In the genomic region with DNA sequence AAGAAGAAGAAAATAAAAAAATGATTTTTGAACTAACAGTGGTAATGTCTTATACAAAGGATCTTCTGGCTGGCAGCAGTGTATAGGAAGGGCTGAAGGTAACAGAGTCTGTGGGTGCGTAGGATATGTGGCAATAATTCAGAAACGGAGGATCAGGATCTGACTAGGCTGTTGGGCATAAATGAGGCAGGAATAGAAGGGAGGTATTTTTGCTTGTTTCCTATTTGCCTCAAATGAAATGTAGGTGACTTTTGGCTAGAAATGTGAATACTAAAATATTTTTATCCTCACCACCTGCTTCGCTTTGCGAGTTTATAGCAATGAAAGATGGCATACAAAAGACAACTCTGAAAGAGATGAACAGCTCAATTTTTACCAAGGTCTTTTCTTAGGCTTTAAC, we compare ENCODE assay signal across 27 cellular contexts.
"Had no signal": no experiment of that assay in that cellular context is flagged by ENCODE, and none has a peak within 500 bp of the region (broad histone marks: within the 10 kb centered on the region; RNA-seq: fewer than 3 reads in every experiment).

No MANE protein-coding gene starts in this region.

- H3K4me1 Mint-ChIP-seq: endodermal cell; mesothelial cell of epicardium; naive B cell; naive thymus-derived CD8-positive, alpha-beta T cell had no signal

- H3K4me3 Mint-ChIP-seq: dendritic cell treated with granulocyte-macrophage colony-stimulating factor and Interleukin-4, amounts not matched to agents 40 ng/mL and 50 ng/mL, for 4 days; effector memory CD8-positive, alpha-beta T cell; endodermal cell; mesothelial cell of epicardium; naive B cell; naive thymus-derived CD8-positive, alpha-beta T cell had no signal

- H3K27ac Mint-ChIP-seq: dendritic cell treated with granulocyte-macrophage colony-stimulating factor and Interleukin-4, amounts not matched to agents 40 ng/mL and 50 ng/mL, for 4 days; effector memory CD8-positive, alpha-beta T cell; endodermal cell; mesothelial cell of epicardium; naive B cell; naive thymus-derived CD8-positive, alpha-beta T cell had no signal

- H3K4me3 ChIP-seq: colonic mucosa, esophagus squamous epithelium, gastrocnemius medialis, heart right ventricle, left ventricle myocardium inferior, lower lobe of right lung, mucosa of descending colon had no signal

- H3K27me3 Mint-ChIP-seq: dendritic cell treated with granulocyte-macrophage colony-stimulating factor and Interleukin-4, amounts not matched to agents 40 ng/mL and 50 ng/mL, for 4 days; effector memory CD8-positive, alpha-beta T cell; naive B cell had no signal

- H3K9me3 Mint-ChIP-seq: endodermal cell; mesothelial cell of epicardium; naive thymus-derived CD8-positive, alpha-beta T cell had no signal

- ATAC-seq: effector memory CD8-positive, alpha-beta T cell; esophagus mucosa; gastrocnemius medialis; heart right ventricle; left colon; left lobe of liver; lower lobe of right lung; mucosa of descending colon; naive thymus-derived CD8-positive, alpha-beta T cell had no signal

- H3K36me3 Mint-ChIP-seq: mesothelial cell of epicardium; naive B cell; naive thymus-derived CD8-positive, alpha-beta T cell had no signal

- DNase-seq: colonic mucosa; cortex of kidney; effector CD8-positive, alpha-beta T cell; effector memory CD8-positive, alpha-beta T cell; endodermal cell; erythroblast; esophagus squamous epithelium; foreskin fibroblast; foreskin melanocyte; gastrocnemius medialis; glutamatergic neuron; head of caudate nucleus; heart right ventricle; islet precursor cell; kidney; kidney glomerular epithelial cell; left colon; left ventricle myocardium inferior; lower lobe of right lung; mesenchymal stem cell; mucosa of descending colon; naive B cell; naive thymus-derived CD8-positive, alpha-beta T cell had no signal
